In genomic region chr1:99482750-99483149, GRCh38 we compare ENCODE assay signal across 30 cellular contexts.
"Had no signal": no experiment of that assay in that cellular context is flagged by ENCODE, and none has a peak within 500 bp of the region (broad histone marks: within the 10 kb centered on the region; RNA-seq: fewer than 3 reads in every experiment).

No MANE protein-coding gene starts in this region.

- H3K27me3 ChIP-seq: neural progenitor cell, ovary, spleen, suprapubic skin, testis, tibial artery, transverse colon, upper lobe of right lung had no signal

- H3K79me2 ChIP-seq: parathyroid adenoma had no signal

- H3K4me3 ChIP-seq: neural progenitor cell, ovary, psoas muscle, skin epidermis, smooth muscle cell, spleen, suprapubic skin, testis, tibial artery, transverse colon, upper lobe of right lung, uterus had no signal

- H3K9ac ChIP-seq: neural progenitor cell, parathyroid adenoma had no signal

- H2AFZ ChIP-seq: neural progenitor cell, parathyroid adenoma had no signal

- H3K36me3 Mint-ChIP-seq: natural killer cell; neural progenitor cell; stimulated activated memory B cell treated with anti-CD40 and anti-IgM and Interleukin-4, amounts not matched to agents 10 μg/mL and 1 μg/mL and 100 μg/mL, for 72 hours; type B pancreatic cell had no signal

- H3K27ac Mint-ChIP-seq: natural killer cell; nephron; neural progenitor cell; progenitor cell of endocrine pancreas; stimulated activated memory B cell treated with anti-CD40 and anti-IgM and Interleukin-4, amounts not matched to agents 10 μg/mL and 1 μg/mL and 100 μg/mL, for 72 hours; stimulated activated naive CD8-positive, alpha-beta T cell treated with anti-CD3 and anti-CD28 coated beads, Interleukin-15, amount 100 ng/mL, for 72 hours; type B pancreatic cell had no signal

- DNase-seq: natural killer cell; occipital lobe; ovary; posterior cingulate gyrus; psoas muscle; right cardiac atrium; spleen; stimulated activated CD4-positive, alpha-beta T cell treated with anti-CD3 and anti-CD28 coated beads, Interleukin-12 subunit alpha, Interleukin-12 subunit beta, amount 100 ng/mL, for 4 hours; stimulated activated CD4-positive, alpha-beta T cell treated with anti-CD3 and anti-CD28 coated beads, Interleukin-1b, Interleukin-23, amount 100 ng/mL, for 48 hours; stimulated activated CD4-positive, alpha-beta T cell treated with anti-CD3 and anti-CD28 coated beads, Interleukin-4, amount 100 ng/mL, for 1 hour; stimulated activated CD4-positive, alpha-beta T cell treated with anti-CD3 and anti-CD28 coated beads, Interleukin-4, amount 100 ng/mL, for 4 hours; stimulated activated CD8-positive, alpha-beta memory T cell treated with anti-CD3 and anti-CD28 coated beads, Interleukin-4, amount 100 ng/mL, for 48 hours; stimulated activated naive CD4-positive, alpha-beta T cell; stimulated activated naive CD8-positive, alpha-beta T cell treated with anti-CD3 and anti-CD28 coated beads, Interleukin-15, amount 100 ng/mL, for 72 hours; stimulated activated naive CD8-positive, alpha-beta T cell treated with anti-CD3 and anti-CD28 coated beads, Interleukin-15, Interleukin-2, amounts not matched to agents 100 U/mL and 50 U/mL, for 24 hours; substantia nigra; testis; tibial artery; transverse colon; upper lobe of right lung; uterus had no signal

- H3K36me3 ChIP-seq: neural progenitor cell, ovary, spleen, suprapubic skin, tibial artery, transverse colon, upper lobe of right lung, uterus had no signal

- H3K9me3 Mint-ChIP-seq: neural progenitor cell; stimulated activated naive CD8-positive, alpha-beta T cell treated with anti-CD3 and anti-CD28 coated beads, Interleukin-15, amount 100 ng/mL, for 72 hours; type B pancreatic cell had no signal

- H3K4me1 Mint-ChIP-seq: natural killer cell; nephron; neural progenitor cell; stimulated activated memory B cell treated with anti-CD40 and anti-IgM and Interleukin-4, amounts not matched to agents 10 μg/mL and 1 μg/mL and 100 μg/mL, for 72 hours; stimulated activated naive CD8-positive, alpha-beta T cell treated with anti-CD3 and anti-CD28 coated beads, Interleukin-15, amount 100 ng/mL, for 72 hours had no signal

- H3K4me3 Mint-ChIP-seq: natural killer cell; nephron; neural progenitor cell; stimulated activated memory B cell treated with anti-CD40 and anti-IgM and Interleukin-4, amounts not matched to agents 10 μg/mL and 1 μg/mL and 100 μg/mL, for 72 hours; stimulated activated naive CD8-positive, alpha-beta T cell treated with anti-CD3 and anti-CD28 coated beads, Interleukin-15, amount 100 ng/mL, for 72 hours; type B pancreatic cell had no signal

- H3K4me1 ChIP-seq: neural progenitor cell, parathyroid adenoma, psoas muscle, spleen, suprapubic skin, testis, tibial artery, transverse colon, upper lobe of right lung, uterus had no signal

- H3K27me3 Mint-ChIP-seq: progenitor cell of endocrine pancreas; stimulated activated memory B cell treated with anti-CD40 and anti-IgM and Interleukin-4, amounts not matched to agents 10 μg/mL and 1 μg/mL and 100 μg/mL, for 72 hours; type B pancreatic cell had no signal

- H3K9me3 ChIP-seq: ovary, psoas muscle, spleen, suprapubic skin, testis, tibial artery, transverse colon, upper lobe of right lung, uterus had no signal

- H3K4me2 ChIP-seq: neural progenitor cell, smooth muscle cell had no signal

- H3K27ac ChIP-seq: neural progenitor cell, ovary, parathyroid adenoma, psoas muscle, skin epidermis, spleen, suprapubic skin, testis, tibial artery, transverse colon, upper lobe of right lung, uterus had no signal
